ENCODE assay signal across 8 cellular contexts in the genomic region with DNA sequence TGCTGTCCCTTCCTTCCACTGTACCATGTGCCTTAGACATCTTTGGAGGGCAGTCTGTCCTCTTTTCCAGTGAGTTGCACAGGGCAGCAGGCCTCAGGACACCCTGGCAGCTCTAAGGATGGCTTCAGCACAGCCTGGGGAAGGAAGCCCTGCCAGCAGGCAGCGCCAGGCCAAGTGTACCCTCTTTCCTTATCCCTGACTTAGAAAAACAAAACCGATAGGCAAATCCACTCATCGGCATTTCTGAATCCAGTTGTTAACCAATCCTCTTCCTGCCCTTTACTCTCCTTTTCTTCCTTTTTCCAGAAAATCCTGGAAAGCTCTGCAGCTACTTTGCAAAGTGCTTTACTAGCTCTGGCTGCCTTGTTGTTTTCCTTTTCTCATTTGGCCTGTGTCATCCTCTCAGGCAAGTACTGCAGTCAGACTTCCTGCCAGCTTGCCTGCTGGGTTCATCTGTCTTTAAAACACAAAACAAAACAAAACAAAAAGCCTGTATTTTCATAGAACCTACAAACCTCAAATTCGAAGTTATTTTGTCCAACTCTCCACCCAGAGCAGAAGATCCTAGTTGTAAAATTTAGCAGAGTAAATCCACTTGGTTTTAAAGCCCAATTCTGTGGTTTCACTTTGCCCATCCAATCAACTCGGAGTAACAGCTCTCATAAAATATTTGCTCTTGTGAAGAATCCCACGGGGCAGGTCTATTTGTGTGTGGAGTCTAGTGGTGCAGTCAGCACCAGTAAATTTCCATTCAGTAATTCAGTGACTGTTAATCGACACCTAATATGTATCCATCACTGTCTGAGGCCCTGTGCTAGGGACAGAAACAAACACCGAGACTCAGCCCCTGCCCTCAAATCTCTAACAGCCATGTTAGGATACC. TPM values are rescaled to one million over a fixed set of nuclear protein-coding genes. Genes with fewer than 3 reads are reported as not detected.
A peak's percentile ranks its signal among the peaks of the same experiment; 100 is the strongest.
DNase-seq lines count a peak whose midpoint lies in the region; ATAC-seq and TF ChIP-seq lines count a peak whose summit lies in the region.

No MANE protein-coding gene starts in this region.

- peak overlapping the region; percentile 86 for H3K4me3 ChIP-seq in CD4-positive, CD25-positive, alpha-beta regulatory T cell (ENCODE audit: low read depth, low read length)

- H3K27ac Mint-ChIP-seq in CD4-positive, CD25-positive, alpha-beta regulatory T cell: peak overlapping the region; percentile 90 to 100 (median 96)
- peak overlapping the region; percentile 93 for H3K27ac Mint-ChIP-seq in activated naive CD8-positive, alpha-beta T cell treated with anti-CD3 and anti-CD28 coated beads for 36 hours
- H3K27ac Mint-ChIP-seq in glutamatergic neuron (ENCODE audit: unreplicated experiment) (peak overlapping the region; percentile 90), progenitor cell of endocrine pancreas (peak overlapping the region; percentile 87)

- H3K9me3 Mint-ChIP-seq in CD4-positive, CD25-positive, alpha-beta regulatory T cell: peaks cover 0 to under 1% (median 0%) of the 10 kb centered on the region in 7 donors
- peaks cover 4% of the 10 kb centered on the region for H3K9me3 Mint-ChIP-seq in activated naive CD8-positive, alpha-beta T cell treated with anti-CD3 and anti-CD28 coated beads for 36 hours
- H3K9me3 Mint-ChIP-seq in glutamatergic neuron (ENCODE audit: unreplicated experiment) (peaks cover 4% of the 10 kb centered on the region), progenitor cell of endocrine pancreas (ENCODE audit: low read depth) (peaks cover under 1% of the 10 kb centered on the region)

- H3K36me3 ChIP-seq in CD4-positive, CD25-positive, alpha-beta regulatory T cell (ENCODE audit: control insufficient read depth, insufficient read depth, low read length): no peaks in the 10 kb centered on the region

- DNase-seq in CD4-positive, CD25-positive, alpha-beta regulatory T cell: peak; percentile 38 to 87 (median 74)
- DNase-seq in NCI-H510A treated with DMSO at 0.1 percent for 48 hours (lab: John Stamatoyannopoulos, UW) (peak; percentile 95), glutamatergic neuron (no peak), progenitor cell of endocrine pancreas (ENCODE audit: low spot score, unreplicated experiment) (no peak), H4 (ENCODE audit: low spot score) (no peak)
- peak; percentile 35 for DNase-seq in activated naive CD8-positive, alpha-beta T cell treated with anti-CD3 and anti-CD28 coated beads for 36 hours

- no peaks in the 10 kb centered on the region for H3K27me3 Mint-ChIP-seq in CD4-positive, CD25-positive, alpha-beta regulatory T cell
- H3K27me3 Mint-ChIP-seq in activated naive CD8-positive, alpha-beta T cell treated with anti-CD3 and anti-CD28 coated beads for 36 hours: no peaks in the 10 kb centered on the region
- peaks cover 1% of the 10 kb centered on the region for H3K27me3 Mint-ChIP-seq in glutamatergic neuron (ENCODE audit: unreplicated experiment)
- H3K27me3 Mint-ChIP-seq in progenitor cell of endocrine pancreas: no peaks in the 10 kb centered on the region

- peak overlapping the region; percentile 95 for H3K27ac ChIP-seq in CD4-positive, CD25-positive, alpha-beta regulatory T cell (ENCODE audit: insufficient read depth, low read length, poor library complexity, severe bottlenecking)

- H3K4me3 Mint-ChIP-seq in CD4-positive, CD25-positive, alpha-beta regulatory T cell: peak overlapping the region; percentile 83 to 98 (median 87)
- peak overlapping the region; percentile 85 for H3K4me3 Mint-ChIP-seq in activated naive CD8-positive, alpha-beta T cell treated with anti-CD3 and anti-CD28 coated beads for 36 hours
- H3K4me3 Mint-ChIP-seq in glutamatergic neuron (ENCODE audit: unreplicated experiment): peak overlapping the region; percentile 66
- H3K4me3 Mint-ChIP-seq in progenitor cell of endocrine pancreas (ENCODE audit: low read depth): peak overlapping the region; percentile 49

- TF ChIP-seq CTCF in glutamatergic neuron (IDR thresholded peaks at IDR 0.05; ENCODE audit: partially characterized antibody, unreplicated experiment) (no peak), progenitor cell of endocrine pancreas (IDR thresholded peaks at IDR 0.05; ENCODE audit: unreplicated experiment) (no peak)

- H3K4me1 Mint-ChIP-seq in CD4-positive, CD25-positive, alpha-beta regulatory T cell: peaks cover 24 to 86% (median 57%) of the 10 kb centered on the region in 4 donors
- H3K4me1 Mint-ChIP-seq in activated naive CD8-positive, alpha-beta T cell treated with anti-CD3 and anti-CD28 coated beads for 36 hours: peaks cover 67% of the 10 kb centered on the region
- H3K4me1 Mint-ChIP-seq in glutamatergic neuron (ENCODE audit: low read depth, unreplicated experiment) (peaks cover 34% of the 10 kb centered on the region), progenitor cell of endocrine pancreas (ENCODE audit: low read depth) (peaks cover 44% of the 10 kb centered on the region)

- no peaks in the 10 kb centered on the region for H3K27me3 ChIP-seq in CD4-positive, CD25-positive, alpha-beta regulatory T cell (ENCODE audit: control insufficient read depth, insufficient read depth, low read length)

- peaks cover 82% of the 10 kb centered on the region for H3K4me1 ChIP-seq in CD4-positive, CD25-positive, alpha-beta regulatory T cell (ENCODE audit: control insufficient read depth, insufficient read depth, low read length, poor library complexity, severe bottlenecking)

- H3K9me3 ChIP-seq in CD4-positive, CD25-positive, alpha-beta regulatory T cell (ENCODE audit: control insufficient read depth in 2 of 2, low read length in 2 of 2): no peaks in the 10 kb centered on the region

- peak; percentile 74 to 79 for ATAC-seq in CD4-positive, CD25-positive, alpha-beta regulatory T cell (ENCODE audit: low read depth in 2 of 2)
- ATAC-seq in GM18870 (IDR thresholded peaks at IDR 0.05; ENCODE audit: unreplicated experiment) (peak; percentile 42), HG03342 (IDR thresholded peaks at IDR 0.05; ENCODE audit: unreplicated experiment) (peak; percentile 40)

- H3K36me3 Mint-ChIP-seq in CD4-positive, CD25-positive, alpha-beta regulatory T cell: peaks cover 4% of the 10 kb centered on the region
- H3K36me3 Mint-ChIP-seq in activated naive CD8-positive, alpha-beta T cell treated with anti-CD3 and anti-CD28 coated beads for 36 hours: peaks cover 11% of the 10 kb centered on the region
- H3K36me3 Mint-ChIP-seq in glutamatergic neuron (ENCODE audit: unreplicated experiment) (no peaks in the 10 kb centered on the region), progenitor cell of endocrine pancreas (ENCODE audit: insufficient read depth) (no peaks in the 10 kb centered on the region)

RNA-seq across cellular contexts. Expression of a gene that starts 45.2 kb away (rescaled TPM):
- total RNA-seq in CD4-positive, CD25-positive, alpha-beta regulatory T cell: 330 TPM
- polyA plus RNA-seq in CD4-positive, CD25-positive, alpha-beta regulatory T cell: 100 to 1,000 TPM; 131 to 188 (median 173) TPM
- total RNA-seq in activated naive CD8-positive, alpha-beta T cell treated with anti-CD3 and anti-CD28 coated beads for 36 hours: 100 to 1,000 TPM; 449 to 455 TPM
- total RNA-seq in glutamatergic neuron (ENCODE audit: unreplicated experiment): 301 TPM
- total RNA-seq in progenitor cell of endocrine pancreas: 295 and 305 TPM in 2 replicates
- 15.1 and 23.2 TPM in 2 replicates for total RNA-seq in H4 (2014; rRNA removed; shearing (Covaris generic))

RNA-seq across cellular contexts. Expression of a gene that starts 58.3 kb away (rescaled TPM):
- total RNA-seq in CD4-positive, CD25-positive, alpha-beta regulatory T cell: 21.0 TPM
- 10 to 100 TPM; 21.9 to 38.4 (median 30.7) TPM for polyA plus RNA-seq in CD4-positive, CD25-positive, alpha-beta regulatory T cell
- total RNA-seq in activated naive CD8-positive, alpha-beta T cell treated with anti-CD3 and anti-CD28 coated beads for 36 hours: 10 to 100 TPM; 16.0 to 17.4 TPM
- total RNA-seq in glutamatergic neuron (ENCODE audit: unreplicated experiment) (11.0 TPM), progenitor cell of endocrine pancreas (21.0 and 28.0 TPM in 2 replicates)
- 8.6 and 10.2 TPM in 2 replicates for total RNA-seq in H4 (2014; rRNA removed; shearing (Covaris generic))

Comparison
In these comparisons a context has a peak if more than half of its experiments do, and no peak if none do; other contexts are left out.
1. DNase-seq: peak in CD4-positive, CD25-positive, alpha-beta regulatory T cell (3 of 3), NCI-H510A treated with DMSO at 0.1 percent for 48 hours (single experiment) and activated naive CD8-positive, alpha-beta T cell treated with anti-CD3 and anti-CD28 coated beads for 36 hours (single experiment); none in glutamatergic neuron (single experiment), progenitor cell of endocrine pancreas (single experiment) and H4 (single experiment).
2. RNA of a gene that starts 45.2 kb away (total RNA-seq): 449 to 455 TPM in activated naive CD8-positive, alpha-beta T cell treated with anti-CD3 and anti-CD28 coated beads for 36 hours, 330 TPM in CD4-positive, CD25-positive, alpha-beta regulatory T cell (single experiment), 295 to 305 TPM in progenitor cell of endocrine pancreas and 301 TPM in glutamatergic neuron (single experiment); 15.1 to 23.2 TPM in H4; every median in the first group is over 10 times any median in the second.
3. Peak in every context shown above with its lines, with median percentiles within 50 percentile points of each other: ATAC-seq, H3K27ac Mint-ChIP-seq and H3K4me3 Mint-ChIP-seq.